ENCODE assay signal across 10 cellular contexts in the genomic region with DNA sequence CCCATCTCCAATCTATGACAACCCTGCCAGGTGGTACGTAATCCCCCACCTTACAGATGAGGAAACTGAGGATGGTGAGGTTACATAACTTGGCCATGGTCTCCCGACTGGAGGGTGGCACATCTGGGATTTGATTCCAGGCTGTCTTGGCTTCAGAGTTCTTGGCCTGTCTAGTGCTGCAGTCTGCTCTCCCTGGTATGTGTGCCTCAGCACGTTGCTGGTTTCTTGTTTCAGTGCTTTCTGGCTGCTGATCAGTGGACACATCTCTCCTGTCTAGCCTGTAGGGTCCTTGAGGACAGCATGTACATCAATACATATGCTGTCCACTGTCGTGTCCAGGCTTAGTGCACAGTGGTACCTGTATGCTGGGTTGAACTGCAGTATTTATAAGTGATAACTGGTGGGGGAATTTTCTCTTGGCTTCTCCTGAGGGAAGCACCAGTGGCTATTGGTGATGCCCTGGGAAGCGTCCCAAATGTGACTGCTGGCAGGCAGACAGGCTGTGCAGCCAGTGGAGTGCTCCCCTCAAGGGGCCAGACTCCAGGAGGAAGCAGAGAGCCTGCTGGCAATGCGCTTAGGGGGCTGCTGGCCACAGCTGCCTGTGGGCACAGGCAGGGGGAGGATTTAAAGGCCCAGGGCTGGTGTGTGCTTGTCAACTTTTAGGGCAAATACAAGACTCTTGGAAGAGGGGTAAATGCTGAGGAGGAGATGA. TPM values are rescaled to one million over a fixed set of nuclear protein-coding genes. Genes with fewer than 3 reads are reported as not detected.
DNase-seq lines count a peak whose midpoint lies in the region; ATAC-seq and TF ChIP-seq lines count a peak whose summit lies in the region.
"Had no signal": no experiment of that assay in that cellular context is flagged by ENCODE, and none has a peak within 500 bp of the region (broad histone marks: within the 10 kb centered on the region; RNA-seq: fewer than 3 reads in every experiment).

No MANE protein-coding gene starts in this region.

- H3K4me1 Mint-ChIP-seq in activated naive CD4-positive, alpha-beta T cell treated with anti-CD3 and anti-CD28 coated beads, Interleukin-2, amount 50 U/mL, for 24 hours = peaks cover 46% of the 10 kb centered on the region
- H3K4me1 Mint-ChIP-seq in activated naive CD4-positive, alpha-beta T cell treated with anti-CD3 and anti-CD28 coated beads, Interleukin-2, amount 10 ng/mL, durations not matched to agents 7 days and 5 days = peaks cover 14% of the 10 kb centered on the region

- no peak overlapping the region for H3K4me3 ChIP-seq in lower lobe of right lung
- no peak overlapping the region for H3K4me3 ChIP-seq in thyroid gland (replicated peaks in 1 of 3)

- 45 to 46% methylated on average over 4 to 5 of the region's 6 CpGs for WGBS in thyroid gland, 2 donors

- peak overlapping the region; percentile 20 for H3K4me3 Mint-ChIP-seq in activated naive CD4-positive, alpha-beta T cell treated with anti-CD3 and anti-CD28 coated beads, Interleukin-2, amount 50 U/mL, for 24 hours
- no peak overlapping the region for H3K4me3 Mint-ChIP-seq in activated naive CD4-positive, alpha-beta T cell treated with anti-CD3 and anti-CD28 coated beads, Interleukin-2, amount 10 ng/mL, durations not matched to agents 7 days and 5 days

- peak overlapping the region; percentile 52 for H3K27ac Mint-ChIP-seq in activated naive CD4-positive, alpha-beta T cell treated with anti-CD3 and anti-CD28 coated beads, Interleukin-2, amount 50 U/mL, for 24 hours
- no peak overlapping the region for H3K27ac Mint-ChIP-seq in activated naive CD4-positive, alpha-beta T cell treated with anti-CD3 and anti-CD28 coated beads, Interleukin-2, amount 10 ng/mL, durations not matched to agents 7 days and 5 days

- H3K36me3 ChIP-seq in lower lobe of right lung (peaks cover 41% of the 10 kb centered on the region), thyroid gland (no peaks in the 10 kb centered on the region)

- H3K4me1 ChIP-seq in lower lobe of right lung (peaks cover 30% of the 10 kb centered on the region), thyroid gland (peaks cover 29 to 58% of the 10 kb centered on the region in 2 donors)
- H3K4me1 ChIP-seq: Caco-2 had no signal

- no peaks in the 10 kb centered on the region for H3K27me3 Mint-ChIP-seq in activated naive CD4-positive, alpha-beta T cell treated with anti-CD3 and anti-CD28 coated beads, Interleukin-2, amount 50 U/mL, for 24 hours
- H3K27me3 Mint-ChIP-seq in activated naive CD4-positive, alpha-beta T cell treated with anti-CD3 and anti-CD28 coated beads, Interleukin-2, amount 10 ng/mL, durations not matched to agents 7 days and 5 days = no peaks in the 10 kb centered on the region

- CTCF ChIA-PET in activated naive CD4-positive, alpha-beta T cell treated with anti-CD3 and anti-CD28 coated beads, Interleukin-2, amount 10 ng/mL, durations not matched to agents 7 days and 5 days (lab: Charles Lee) = interaction anchor here (0.7 to 7.6 kb wide), 6 partner anchors 11 to 101 kb away, joined by 3 to 39 read pairs (median 7); a partner anchor contains a TSS

- H3K36me3 Mint-ChIP-seq in activated naive CD4-positive, alpha-beta T cell treated with anti-CD3 and anti-CD28 coated beads, Interleukin-2, amount 50 U/mL, for 24 hours = peaks cover 2% of the 10 kb centered on the region
- peaks cover 2% of the 10 kb centered on the region for H3K36me3 Mint-ChIP-seq in activated naive CD4-positive, alpha-beta T cell treated with anti-CD3 and anti-CD28 coated beads, Interleukin-2, amount 10 ng/mL, durations not matched to agents 7 days and 5 days

- no peaks in the 10 kb centered on the region for H3K9me3 ChIP-seq in lower lobe of right lung
- no peaks in the 10 kb centered on the region for H3K9me3 ChIP-seq in thyroid gland
- H3K9me3 ChIP-seq: Caco-2 had no signal

- ATAC-seq in lower lobe of right lung = peak; percentile 48 to 56
- ATAC-seq in HG02840 (IDR thresholded peaks at IDR 0.05; ENCODE audit: low FRiP score, unreplicated experiment) = no peak

- H3K27me3 ChIP-seq in lower lobe of right lung (ENCODE audit: low read depth) (no peaks in the 10 kb centered on the region), thyroid gland (no peaks in the 10 kb centered on the region)

- H3K27ac ChIP-seq in lower lobe of right lung (no peak overlapping the region), thyroid gland (peak overlapping the region; percentile 52 to 72 (median 67))
- H3K27ac ChIP-seq: HL-60 had no signal

- TF ChIP-seq POLR2A in thyroid gland (IDR thresholded peaks at IDR 0.05) = no peak

- intact Hi-C loops in lower lobe of right lung (cut with DNase I) = no loop called here
- intact Hi-C loops in thyroid gland (cut with DNase I) = no loop called here

- TF ChIP-seq CTCF in lower lobe of right lung (IDR thresholded peaks at IDR 0.05) = no peak
- TF ChIP-seq CTCF in thyroid gland (IDR thresholded peaks at IDR 0.05) = no peak

- no peak for DNase-seq in activated naive CD4-positive, alpha-beta T cell treated with anti-CD3 and anti-CD28 coated beads, Interleukin-2, amount 10 ng/mL, durations not matched to agents 7 days and 5 days
- DNase-seq in amygdala (lab: John Stamatoyannopoulos, UW) = peak in 42 of 56 donors; percentile 19 to 85 (median 48)
- DNase-seq in lower lobe of right lung = peak; percentile 53
- peak; percentile 92 to 94 for DNase-seq in thyroid gland
- no peak for DNase-seq in NCI-H2081 treated with DMSO at 0.1 percent for 48 hours (lab: John Stamatoyannopoulos, UW)
- no peak for DNase-seq in stimulated activated naive CD4-positive, alpha-beta T cell treated with Interleukin-2 at 50 U/mL for 16 hours (lab: John Stamatoyannopoulos, UW)
- DNase-seq: Caco-2 had no signal

- H3K9me3 Mint-ChIP-seq in activated naive CD4-positive, alpha-beta T cell treated with anti-CD3 and anti-CD28 coated beads, Interleukin-2, amount 50 U/mL, for 24 hours = no peaks in the 10 kb centered on the region
- H3K9me3 Mint-ChIP-seq in activated naive CD4-positive, alpha-beta T cell treated with anti-CD3 and anti-CD28 coated beads, Interleukin-2, amount 10 ng/mL, durations not matched to agents 7 days and 5 days = no peaks in the 10 kb centered on the region

RNA-seq across cellular contexts. Expression of a gene that starts 14.4 kb away (rescaled TPM):
- total RNA-seq in lower lobe of right lung (0.59 TPM), thyroid gland (under 1 TPM in 2 of 4 donors, not detected in 2; 0.34 to 0.94 TPM)

RNA-seq across cellular contexts. Expression of a gene that starts 19.4 kb away (rescaled TPM):
- total RNA-seq in lower lobe of right lung (82.7 TPM), thyroid gland (10 to 100 TPM; 22.9 to 39.7 (median 32.5) TPM)

RNA-seq across cellular contexts. Expression of a gene that starts 24.2 kb away (rescaled TPM):
- total RNA-seq in lower lobe of right lung (28.3 TPM), thyroid gland (10 to 100 TPM; 20.3 to 35.7 (median 28.8) TPM)

RNA-seq across cellular contexts. Expression of a gene that starts 26.6 kb away (rescaled TPM):
- total RNA-seq in lower lobe of right lung = 33.8 TPM
- 10 to 100 TPM in 3 of 4 donors, 1 to 10 TPM in 1; 9.9 to 16.4 (median 13.4) TPM for total RNA-seq in thyroid gland

RNA-seq across cellular contexts. Expression of a gene that starts 32.6 kb away (rescaled TPM):
- total RNA-seq in lower lobe of right lung (1.7 TPM), thyroid gland (1 to 10 TPM in 1 of 4 donors, not detected in 3; 2.0 TPM)

Comparison
In these comparisons a context has a peak if more than half of its experiments do, and no peak if none do; other contexts are left out.
1. DNase-seq: peak in amygdala (42 of 56), lower lobe of right lung (single experiment) and thyroid gland (2 of 2); none in activated naive CD4-positive, alpha-beta T cell treated with anti-CD3 and anti-CD28 coated beads, Interleukin-2, amount 10 ng/mL, durations not matched to agents 7 days and 5 days (single experiment), NCI-H2081 treated with DMSO at 0.1 percent for 48 hours (single experiment) and stimulated activated naive CD4-positive, alpha-beta T cell treated with Interleukin-2 at 50 U/mL for 16 hours (single experiment).